Comparison of ENCODE assay signal across 16 cellular contexts in the genomic region with DNA sequence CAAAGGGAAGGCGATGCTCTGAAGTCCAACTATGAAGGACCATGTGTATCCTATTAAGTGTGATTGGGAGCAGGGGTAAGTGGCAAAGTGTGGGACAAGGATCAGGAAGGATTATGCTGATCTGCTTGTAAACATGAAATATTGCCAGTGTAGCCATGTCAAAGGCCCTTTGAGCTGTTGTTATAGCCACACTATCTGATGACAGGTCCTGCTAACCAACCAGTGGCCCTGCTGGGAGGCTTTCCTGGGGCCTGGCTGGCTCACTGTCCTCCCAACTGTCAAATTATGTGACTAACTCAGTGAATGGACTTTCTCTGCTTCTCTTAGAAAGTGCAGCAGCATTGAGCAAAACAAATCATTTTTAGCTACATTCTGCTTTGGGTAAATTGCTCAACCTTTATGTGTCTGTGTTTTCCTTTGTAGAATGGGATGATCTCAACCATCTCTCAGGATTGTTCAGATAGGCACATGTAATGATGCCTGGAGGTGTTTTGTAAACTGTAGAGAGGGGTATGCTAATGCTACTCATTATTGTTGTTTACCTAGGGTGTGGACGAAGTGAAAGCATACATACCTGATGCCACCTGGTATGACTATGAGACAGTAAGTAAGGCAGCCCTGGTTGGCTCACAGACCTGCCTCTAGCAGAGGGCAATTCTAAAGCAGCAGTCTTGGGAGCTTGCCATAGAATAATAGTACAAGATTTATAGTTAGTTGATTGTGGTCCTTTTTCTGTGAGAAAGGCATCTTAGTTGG. TPM values are rescaled to one million over a fixed set of nuclear protein-coding genes. Genes with fewer than 3 reads are reported as not detected.
DNase-seq lines count a peak whose midpoint lies in the region; ATAC-seq and TF ChIP-seq lines count a peak whose summit lies in the region.
"Had no signal": no experiment of that assay in that cellular context is flagged by ENCODE, and none has a peak within 500 bp of the region (broad histone marks: within the 10 kb centered on the region; RNA-seq: fewer than 3 reads in every experiment).

No MANE protein-coding gene starts in this region.

- DNase-seq in DMS153 treated with DMSO at 0.1 percent for 48 hours (lab: John Stamatoyannopoulos, UW; ENCODE audit: unreplicated experiment), result peak; percentile 47
- peak; percentile 94 for DNase-seq in NCI-H345 (lab: John Stamatoyannopoulos, UW)
- DNase-seq in Peyer's patch, result peak in 2 of 3 donors; percentile 56 to 61
- no peak for DNase-seq in mucosa of descending colon
- no peak for DNase-seq in T-helper 2 cell
- DNase-seq in central memory CD4-positive, alpha-beta T cell, result no peak
- DNase-seq: BE2C; CD4-positive, alpha-beta memory T cell; GM23248; IMR-90; NCI-H2171; NCI-H510A; SHP77 treated with DMSO at 0.1 percent for 48 hours had no signal

- no peak for TF ChIP-seq POLR2A in Peyer's patch (IDR thresholded peaks at IDR 0.05)

- H3K27ac ChIP-seq in Peyer's patch, result peak overlapping the region in 2 of 4 donors; percentile 25 to 66
- H3K27ac ChIP-seq: GM23248 had no signal

- H3K9me3 ChIP-seq in Peyer's patch (no peaks in the 10 kb centered on the region), mucosa of descending colon (no peaks in the 10 kb centered on the region)
- H3K9me3 ChIP-seq: BE2C had no signal

- H3K36me3 ChIP-seq in Peyer's patch (peaks cover 0 to 45% (median 0%) of the 10 kb centered on the region in 3 donors), mucosa of descending colon (ENCODE audit: low read depth) (no peaks in the 10 kb centered on the region)
- H3K36me3 ChIP-seq: BE2C had no signal

- no peaks in the 10 kb centered on the region for H3K27me3 ChIP-seq in Peyer's patch
- H3K27me3 ChIP-seq: BE2C had no signal

- ATAC-seq in mucosa of descending colon (peak; percentile 50), GM18520 (IDR thresholded peaks at IDR 0.05; ENCODE audit: unreplicated experiment) (no peak)

- intact Hi-C loops in mucosa of descending colon (cut with DNase I, micrococcal nuclease), result no loop called here

- H3K4me1 ChIP-seq in Peyer's patch (no peaks in the 10 kb centered on the region), mucosa of descending colon (ENCODE audit: low read depth) (no peaks in the 10 kb centered on the region)
- H3K4me1 ChIP-seq: BE2C had no signal

- no peak overlapping the region for H3K4me3 ChIP-seq in Peyer's patch
- no peak overlapping the region for H3K4me3 ChIP-seq in mucosa of descending colon
- H3K4me3 ChIP-seq: GM23248 had no signal

- no peak for TF ChIP-seq CTCF in Peyer's patch (IDR thresholded peaks at IDR 0.05)
- no peak for TF ChIP-seq CTCF in mucosa of descending colon (IDR thresholded peaks at IDR 0.05)

RNA-seq across cellular contexts. Expression of a gene that starts 47.4 kb away (rescaled TPM):
- 100 to 1,000 TPM in 1 of 4 donors, 10 to 100 TPM in 3; 11.6 to 116 (median 90.3) TPM for total RNA-seq in Peyer's patch
- total RNA-seq in mucosa of descending colon, result 10 to 100 TPM; 11.8 to 33.2 (median 25.5) TPM
- total RNA-seq: CD4-positive, alpha-beta memory T cell; Daoy; GM23248; IMR-90; LHCN-M2 had no signal

Comparison
In these comparisons a context has a peak if more than half of its experiments do, and no peak if none do; other contexts are left out.
1. DNase-seq: peak in DMS153 treated with DMSO at 0.1 percent for 48 hours (single experiment), NCI-H345 (single experiment) and Peyer's patch (2 of 3); none in mucosa of descending colon (0 of 3), T-helper 2 cell (0 of 5) and central memory CD4-positive, alpha-beta T cell (single experiment).